In genomic region chr2:101766337-101766736, GRCh38 we compare ENCODE assay signal across 10 cellular contexts.
DNase-seq lines count a peak whose midpoint lies in the region; ATAC-seq and TF ChIP-seq lines count a peak whose summit lies in the region.
"Had no signal": no experiment of that assay in that cellular context is flagged by ENCODE, and none has a peak within 500 bp of the region (broad histone marks: within the 10 kb centered on the region; RNA-seq: fewer than 3 reads in every experiment).

No MANE protein-coding gene starts in this region.

- H3K4me1 ChIP-seq in GM23248 (ENCODE audit: insufficient read depth) (peaks cover 92% of the 10 kb centered on the region), hepatocyte (ENCODE audit: insufficient read depth) (peaks cover 63% of the 10 kb centered on the region), skeletal muscle tissue (ENCODE audit: control insufficient read depth in 3 of 3, insufficient read depth in 3 of 3, low read length in 3 of 3) (peaks cover 36 to 59% (median 48%) of the 10 kb centered on the region in 3 donors), body of pancreas (peaks cover 34% of the 10 kb centered on the region)

- H3K79me2 ChIP-seq in GM23248 (ENCODE audit: insufficient read depth) (peaks cover 100% of the 10 kb centered on the region), hepatocyte (peaks cover 100% of the 10 kb centered on the region)

- TF ChIP-seq CTCF in hepatocyte (IDR thresholded peaks at IDR 0.05; ENCODE audit: poor library complexity), result no peak
- no peak for TF ChIP-seq CTCF in body of pancreas (IDR thresholded peaks at IDR 0.05)

- peaks cover 22% of the 10 kb centered on the region for H4K20me1 ChIP-seq in GM23248 (ENCODE audit: insufficient read depth)
- peaks cover 54% of the 10 kb centered on the region for H4K20me1 ChIP-seq in hepatocyte (ENCODE audit: insufficient read depth, poor library complexity, severe bottlenecking)

- no peaks in the 10 kb centered on the region for H3K27me3 Mint-ChIP-seq in T-helper 17 cell

- H2AFZ ChIP-seq in GM23248 (no peak overlapping the region), hepatocyte (no peak overlapping the region)

- peak overlapping the region; percentile 64 for H3K4me2 ChIP-seq in GM23248 (ENCODE audit: unreplicated experiment)
- peak overlapping the region; percentile 57 for H3K4me2 ChIP-seq in hepatocyte

- H3K9me2 ChIP-seq in GM23248 (ENCODE audit: insufficient read depth) (no peaks in the 10 kb centered on the region), hepatocyte (replicated peaks; ENCODE audit: insufficient read depth) (no peaks in the 10 kb centered on the region)

- peaks cover 80% of the 10 kb centered on the region for H3F3A ChIP-seq in GM23248 (ENCODE audit: insufficient read depth)

- peak overlapping the region; percentile 53 for H3K27ac Mint-ChIP-seq in T-helper 17 cell

- H3K9ac ChIP-seq in GM23248, result peak overlapping the region; percentile 24; the same call in 1 of the 2 replicates
- H3K9ac ChIP-seq in skeletal muscle tissue (ENCODE audit: low read depth in 1 of 3, low read length in 3 of 3), result no peak overlapping the region

- H3K4me3 ChIP-seq in GM23248 (no peak overlapping the region), hepatocyte (no peak overlapping the region), skeletal muscle tissue (ENCODE audit: low read length in 3 of 3) (no peak overlapping the region), body of pancreas (no peak overlapping the region)

- no peak overlapping the region for H3K4me3 Mint-ChIP-seq in T-helper 17 cell

- intact Hi-C loops in body of pancreas (cut with DNase I), result loop anchor here (2.0 kb wide), 1 partner anchor 18 kb away; no protein-coding TSS in a partner anchor

- 90 to 98% methylated on average over 2 of the region's 2 CpGs for WGBS in GM23248 (ENCODE audit: low coverage in 1 of 2, low lambda C conversion rate in 2 of 2, missing lambda C conversion rate in 2 of 2), 2 experiments
- 92% methylated on average over 2 of the region's 2 CpGs for WGBS in hepatocyte (ENCODE audit: low lambda C conversion rate, missing lambda C conversion rate)
- 75 to 76% methylated on average over 2 of the region's 2 CpGs for WGBS in body of pancreas, 2 donors

- no peak for TF ChIP-seq POLR2A in body of pancreas (IDR thresholded peaks at IDR 0.05)

- H3K4me1 Mint-ChIP-seq in T-helper 17 cell, result peaks cover 71% of the 10 kb centered on the region

- H3K36me3 Mint-ChIP-seq in T-helper 17 cell (ENCODE audit: low read depth), result no peaks in the 10 kb centered on the region

- ATAC-seq in T-helper 17 cell (no peak), HG03159 (IDR thresholded peaks at IDR 0.05; ENCODE audit: unreplicated experiment) (no peak), GM21390 (IDR thresholded peaks at IDR 0.05; ENCODE audit: unreplicated experiment) (no peak), body of pancreas (no peak)

- in situ Hi-C loops in GM23248 (cut with MboI), result no loop called here

- DNase-seq in GM23248 (no peak), T-helper 17 cell (no peak), hepatocyte (ENCODE audit: low spot score) (no peak), body of pancreas (no peak), NCI-H146 treated with DMSO at 0.1 percent for 48 hours (lab: John Stamatoyannopoulos, UW; ENCODE audit: unreplicated experiment) (no peak)
- DNase-seq: midbrain, NCI-H446 had no signal

- H3K27me3 ChIP-seq in GM23248 (replicated peaks; ENCODE audit: insufficient read depth) (no peaks in the 10 kb centered on the region), hepatocyte (no peaks in the 10 kb centered on the region), skeletal muscle tissue (ENCODE audit: control insufficient read depth in 3 of 3, insufficient read depth in 3 of 3, low read length in 3 of 3) (no peaks in the 10 kb centered on the region), body of pancreas (no peaks in the 10 kb centered on the region)

- H3K27ac ChIP-seq in GM23248 (peak overlapping the region; percentile 71), hepatocyte (peak overlapping the region; percentile 54), skeletal muscle tissue (ENCODE audit: low read depth, low read length) (peak overlapping the region; percentile 51), body of pancreas (peak overlapping the region in 1 of 4 donors; percentile 10)

- H3K36me3 ChIP-seq in GM23248 (ENCODE audit: low read depth) (no peaks in the 10 kb centered on the region), hepatocyte (replicated peaks; ENCODE audit: insufficient read depth, low read depth) (no peaks in the 10 kb centered on the region), skeletal muscle tissue (ENCODE audit: control insufficient read depth in 3 of 3, insufficient read depth in 3 of 3, low read length in 3 of 3) (no peaks in the 10 kb centered on the region), body of pancreas (replicated peaks in 1 of 2; ENCODE audit: insufficient read depth in 1 of 2, low read depth in 2 of 2) (no peaks in the 10 kb centered on the region)

- H3K9me3 ChIP-seq in GM23248 (ENCODE audit: low read depth) (no peaks in the 10 kb centered on the region), T-helper 17 cell (ENCODE audit: control insufficient read depth, low read length, poor library complexity, severe bottlenecking) (no peaks in the 10 kb centered on the region), hepatocyte (ENCODE audit: low read depth) (no peaks in the 10 kb centered on the region), skeletal muscle tissue (ENCODE audit: control insufficient read depth in 3 of 3, low read length in 3 of 3) (no peaks in the 10 kb centered on the region), body of pancreas (no peaks in the 10 kb centered on the region)
